In the genomic region with DNA sequence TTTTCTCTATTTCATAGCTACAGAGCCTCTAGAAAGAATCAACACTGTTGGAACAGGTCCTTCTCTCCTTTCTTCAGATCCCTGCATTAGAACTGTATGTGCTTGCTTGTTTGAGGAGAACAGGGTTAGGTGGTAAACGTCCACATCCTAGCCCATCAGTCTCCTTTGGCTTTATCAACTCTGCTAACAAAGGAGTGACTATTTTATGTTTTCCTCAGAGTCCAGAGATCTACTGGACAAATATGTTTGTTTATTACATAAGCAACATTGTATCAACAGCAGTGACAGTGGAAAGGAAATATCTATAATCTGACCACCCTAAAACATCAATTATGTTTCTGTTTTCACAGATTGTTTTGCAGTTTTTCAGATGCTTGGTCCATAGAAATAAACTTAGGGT, we compare ENCODE assay signal across 21 cellular contexts. TPM values are rescaled to one million over a fixed set of nuclear protein-coding genes. Genes with fewer than 3 reads are reported as not detected.
DNase-seq lines count a peak whose midpoint lies in the region; ATAC-seq and TF ChIP-seq lines count a peak whose summit lies in the region.
"Had no signal": no experiment of that assay in that cellular context is flagged by ENCODE, and none has a peak within 500 bp of the region (broad histone marks: within the 10 kb centered on the region; RNA-seq: fewer than 3 reads in every experiment).

No MANE protein-coding gene starts in this region.

- intact Hi-C loops in psoas muscle (cut with DNase I) = loop anchor here in 1 of 2 donors (2.0 kb wide), 1 partner anchor 20 kb away; no protein-coding TSS in a partner anchor

- no peak overlapping the region for H2AFZ ChIP-seq in neural progenitor cell (replicated peaks)

- H3K4me2 ChIP-seq in neural progenitor cell = no peak overlapping the region
- H3K4me2 ChIP-seq: KMS-11 had no signal

- H4K20me1 ChIP-seq in neural progenitor cell (ENCODE audit: low read depth) = no peaks in the 10 kb centered on the region

- H3F3A ChIP-seq in neural progenitor cell (ENCODE audit: low read depth) = no peaks in the 10 kb centered on the region

- H3K79me2 ChIP-seq in neural progenitor cell (ENCODE audit: low read depth) = peaks cover 8% of the 10 kb centered on the region

- H3K4me1 ChIP-seq in psoas muscle = peaks cover 54% of the 10 kb centered on the region
- H3K4me1 ChIP-seq in thoracic aorta (ENCODE audit: control insufficient read depth in 1 of 2, low read depth in 2 of 2) = peaks cover 53 to 88% of the 10 kb centered on the region in 2 donors
- H3K4me1 ChIP-seq in neural progenitor cell = no peaks in the 10 kb centered on the region

- peak overlapping the region; percentile 71 for H3K27ac ChIP-seq in psoas muscle
- H3K27ac ChIP-seq in thoracic aorta = peak overlapping the region; percentile 20 to 82
- no peak overlapping the region for H3K27ac ChIP-seq in neural progenitor cell
- H3K27ac ChIP-seq: KMS-11, SJCRH30 had no signal

- H3K9me3 Mint-ChIP-seq in neural progenitor cell = no peaks in the 10 kb centered on the region
- H3K9me3 Mint-ChIP-seq: CD4-positive, CD25-positive, alpha-beta regulatory T cell had no signal

- no peak overlapping the region for H3K27ac Mint-ChIP-seq in neural progenitor cell
- H3K27ac Mint-ChIP-seq: CD4-positive, CD25-positive, alpha-beta regulatory T cell had no signal

- no peak overlapping the region for H3K4me3 Mint-ChIP-seq in neural progenitor cell
- H3K4me3 Mint-ChIP-seq: CD4-positive, CD25-positive, alpha-beta regulatory T cell had no signal

- H3K36me3 Mint-ChIP-seq in neural progenitor cell = no peaks in the 10 kb centered on the region

- H3K36me3 ChIP-seq in psoas muscle (ENCODE audit: insufficient read depth in 1 of 2, low read depth in 1 of 2) (peaks cover 0 to 50% of the 10 kb centered on the region in 2 donors), thoracic aorta (peaks cover 43% of the 10 kb centered on the region), neural progenitor cell (no peaks in the 10 kb centered on the region)

- WGBS in psoas muscle, 3 donors = 54 to 55% (median 54%) methylated on average over 1 of the region's 1 CpG

- H3K9me3 ChIP-seq in psoas muscle (no peaks in the 10 kb centered on the region), thoracic aorta (no peaks in the 10 kb centered on the region), neural progenitor cell (ENCODE audit: low read depth) (no peaks in the 10 kb centered on the region)
- H3K9me3 ChIP-seq: SJCRH30 had no signal

- H3K4me1 Mint-ChIP-seq in neural progenitor cell = no peaks in the 10 kb centered on the region

- DNase-seq in LNCaP clone FGC (ENCODE audit: low read depth) = peak; percentile 74
- peak; percentile 6 for DNase-seq in dermis blood vessel endothelial cell
- DNase-seq in psoas muscle = no peak
- DNase-seq in thoracic aorta (ENCODE audit: low spot score) = no peak
- no peak for DNase-seq in GM10266 (ENCODE audit: extremely low spot score)
- no peak for DNase-seq in neural progenitor cell (ENCODE audit: low spot score)
- DNase-seq: CD4-positive, CD25-positive, alpha-beta regulatory T cell; DMS79; H7; MV-4-11; NCI-H1105 treated with DMSO at 0.1 percent for 48 hours; NCI-H2029 treated with DMSO at 0.1 percent for 48 hours; NCI-H2171; NCI-H345; NCI-H524; NCI-H82; OCI-M1; SJCRH30 had no signal

- peaks cover 2% of the 10 kb centered on the region for H3K27me3 Mint-ChIP-seq in neural progenitor cell (ENCODE audit: insufficient read depth, low read depth)
- H3K27me3 Mint-ChIP-seq: CD4-positive, CD25-positive, alpha-beta regulatory T cell had no signal

- H3K27me3 ChIP-seq in psoas muscle (ENCODE audit: insufficient read depth in 3 of 3, low read length in 2 of 3) = no peaks in the 10 kb centered on the region
- no peaks in the 10 kb centered on the region for H3K27me3 ChIP-seq in thoracic aorta (replicated peaks; ENCODE audit: insufficient read depth)
- no peaks in the 10 kb centered on the region for H3K27me3 ChIP-seq in neural progenitor cell
- H3K27me3 ChIP-seq: SJCRH30 had no signal

- no peak overlapping the region for H3K9ac ChIP-seq in neural progenitor cell
- H3K9ac ChIP-seq: KMS-11 had no signal

- ATAC-seq in psoas muscle = no peak
- no peak for ATAC-seq in thoracic aorta (ENCODE audit: insufficient number of reproducible peaks, low FRiP score, low read depth)
- ATAC-seq in HG02571 (IDR thresholded peaks at IDR 0.05; ENCODE audit: unreplicated experiment) = no peak
- ATAC-seq in HG03045 (IDR thresholded peaks at IDR 0.05; ENCODE audit: unreplicated experiment) = no peak

- TF ChIP-seq CTCF in LNCaP clone FGC (IDR thresholded peaks at IDR 0.05; ENCODE audit: control insufficient read depth, extremely low read depth, insufficient read depth) (no peak), psoas muscle (IDR thresholded peaks at IDR 0.05) (no peak), thoracic aorta (IDR thresholded peaks at IDR 0.05) (no peak), GM10266 (IDR thresholded peaks at IDR 0.05; ENCODE audit: control insufficient read depth, insufficient read depth, low read depth, missing control alignments) (no peak), neural progenitor cell (IDR thresholded peaks at IDR 0.05) (no peak)

- H3K4me3 ChIP-seq in LNCaP clone FGC (ENCODE audit: low read depth, low read length) (no peak overlapping the region), psoas muscle (no peak overlapping the region), thoracic aorta (no peak overlapping the region), neural progenitor cell (no peak overlapping the region)
- H3K4me3 ChIP-seq: SJCRH30 had no signal

RNA-seq across cellular contexts. Expression of a gene that starts 39.6 kb away (rescaled TPM):
- 7.5 and 15.5 TPM in 2 replicates for total RNA-seq in dermis blood vessel endothelial cell
- 100 to 1,000 TPM in 1 of 4 donors, 10 to 100 TPM in 3; 18.4 to 174 (median 56.1) TPM for total RNA-seq in psoas muscle
- polyA plus RNA-seq in psoas muscle = 10 to 100 TPM; 51.4 to 85.6 (median 58.8) TPM
- 10 to 100 TPM; 18.1 to 22.7 TPM for total RNA-seq in thoracic aorta
- 32.8 and 56.3 TPM in 2 replicates for total RNA-seq in neural progenitor cell (ENCODE audit: low replicate concordance)

Comparison
In these comparisons a context has a peak if more than half of its experiments do, and no peak if none do; other contexts are left out.
1. DNase-seq: peak in LNCaP clone FGC (single experiment) and dermis blood vessel endothelial cell (single experiment); none in psoas muscle (0 of 2), thoracic aorta (single experiment), GM10266 (single experiment) and neural progenitor cell (single experiment).